In the genomic region with DNA sequence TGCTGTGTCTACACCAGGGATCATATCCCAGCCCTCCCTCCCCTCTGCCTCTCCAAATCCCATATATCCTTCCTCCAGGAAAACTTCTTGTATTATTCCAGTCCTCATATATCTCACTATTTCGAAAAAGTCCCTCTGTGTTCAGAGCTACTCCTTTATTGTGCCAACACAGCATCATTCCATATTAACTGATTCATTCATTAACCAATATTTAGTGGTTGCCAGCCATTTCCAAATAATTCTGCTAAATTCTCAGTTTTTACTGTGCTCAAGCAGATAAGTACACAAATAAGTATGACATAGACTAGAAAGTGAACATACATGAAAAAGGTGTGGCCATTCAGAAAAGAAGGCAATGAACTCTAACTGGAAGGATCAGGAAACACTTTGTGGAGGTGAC, we compare ENCODE assay signal across 27 cellular contexts.
DNase-seq lines count a peak whose midpoint lies in the region; ATAC-seq, FAIRE-seq and TF ChIP-seq lines count a peak whose summit lies in the region.
"Had no signal": no experiment of that assay in that cellular context is flagged by ENCODE, and none has a peak within 500 bp of the region (broad histone marks: within the 10 kb centered on the region; RNA-seq: fewer than 3 reads in every experiment).

No MANE protein-coding gene starts in this region.

- peak overlapping the region; percentile 60 for H2AFZ ChIP-seq in keratinocyte (ENCODE audit: control insufficient read depth, low read length)

- H3K4me3 Mint-ChIP-seq in WTC11 (no peak overlapping the region), endodermal cell (no peak overlapping the region)
- H3K4me3 Mint-ChIP-seq in activated naive CD4-positive, alpha-beta T cell treated with anti-CD3 and anti-CD28 coated beads, Interleukin-2, amount 10 ng/mL, durations not matched to agents 7 days and 5 days, result no peak overlapping the region
- H3K4me3 Mint-ChIP-seq: CD4-positive, alpha-beta memory T cell had no signal

- no peak for FAIRE-seq in keratinocyte (lab: Jason Lieb, UNC)
- FAIRE-seq: A549, GM12891, HepG2, K562 had no signal

- H3K27ac Mint-ChIP-seq in WTC11, result peak overlapping the region; percentile 11; the same call in 1 of the 2 replicates
- H3K27ac Mint-ChIP-seq in endodermal cell, result peak overlapping the region; percentile 57
- no peak overlapping the region for H3K27ac Mint-ChIP-seq in activated naive CD4-positive, alpha-beta T cell treated with anti-CD3 and anti-CD28 coated beads, Interleukin-2, amount 10 ng/mL, durations not matched to agents 7 days and 5 days
- H3K27ac Mint-ChIP-seq: CD4-positive, alpha-beta memory T cell had no signal

- H3K4me1 ChIP-seq in endodermal cell (ENCODE audit: control insufficient read depth, insufficient read depth, low read length) (no peaks in the 10 kb centered on the region), keratinocyte (ENCODE audit: control insufficient read depth, extremely low read depth, insufficient read depth, low read length) (peaks cover 18% of the 10 kb centered on the region), body of pancreas (no peaks in the 10 kb centered on the region)

- H3K27ac ChIP-seq in endodermal cell (ENCODE audit: low read depth, low read length) (no peak overlapping the region), keratinocyte (ENCODE audit: control insufficient read depth, insufficient read depth, low read length) (no peak overlapping the region), body of pancreas (no peak overlapping the region), RWPE1 (no peak overlapping the region)
- H3K27ac ChIP-seq: A549, SK-N-MC had no signal

- dilution Hi-C loops in keratinocyte (cut with MboI; ENCODE audit: extremely low pct_ligation_motif_present, low sequenced_read_pairs), result no loop called here

- CTCF ChIA-PET in WTC11 (lab: Charles Lee), result no interaction called here
- CTCF ChIA-PET in activated naive CD4-positive, alpha-beta T cell treated with anti-CD3 and anti-CD28 coated beads, Interleukin-2, amount 10 ng/mL, durations not matched to agents 7 days and 5 days (lab: Charles Lee), result no interaction called here
- CTCF ChIA-PET in RWPE1 (lab: Yijun Ruan, JAX), result interaction anchor here (0.5 kb wide), 1 partner anchor 1738 kb away, joined by 6 read pairs; no protein-coding TSS in a partner anchor

- peaks cover 5% of the 10 kb centered on the region; the same call in 1 of the 2 replicates for H3K36me3 Mint-ChIP-seq in WTC11
- H3K36me3 Mint-ChIP-seq in endodermal cell (ENCODE audit: low read depth), result peaks cover 31% of the 10 kb centered on the region
- H3K36me3 Mint-ChIP-seq in activated naive CD4-positive, alpha-beta T cell treated with anti-CD3 and anti-CD28 coated beads, Interleukin-2, amount 10 ng/mL, durations not matched to agents 7 days and 5 days, result no peaks in the 10 kb centered on the region
- H3K36me3 Mint-ChIP-seq: CD4-positive, alpha-beta memory T cell had no signal

- no peaks in the 10 kb centered on the region for H3K79me2 ChIP-seq in keratinocyte (ENCODE audit: control insufficient read depth, insufficient read depth, low read length)

- peaks cover 21% of the 10 kb centered on the region for H3K36me3 ChIP-seq in endodermal cell (ENCODE audit: control insufficient read depth, insufficient read depth, low read length)
- no peaks in the 10 kb centered on the region for H3K36me3 ChIP-seq in keratinocyte (ENCODE audit: control insufficient read depth in 2 of 2, extremely low read depth in 1 of 2, insufficient read depth in 2 of 2, low read length in 2 of 2)
- H3K36me3 ChIP-seq in body of pancreas (replicated peaks in 1 of 2; ENCODE audit: insufficient read depth in 1 of 2, low read depth in 2 of 2), result no peaks in the 10 kb centered on the region
- H3K36me3 ChIP-seq: MG63 had no signal

- WGBS in endodermal cell (ENCODE audit: insufficient coverage in 1 of 2, insufficient read length in 1 of 2), 2 experiments, result 93 to 100% methylated on average over 1 of the region's 1 CpG
- 39 to 59% methylated on average over 1 of the region's 1 CpG for WGBS in body of pancreas, 2 donors

- H3K9ac ChIP-seq in endodermal cell (ENCODE audit: extremely low read depth, low read length, poor library complexity, severe bottlenecking) (no peak overlapping the region), keratinocyte (ENCODE audit: control insufficient read depth, extremely low read depth, insufficient read depth, low read length) (no peak overlapping the region)

- intact Hi-C loops in body of pancreas (cut with DNase I), result no loop called here

- no peak overlapping the region for H3K4me2 ChIP-seq in keratinocyte (ENCODE audit: control insufficient read depth, extremely low read depth, insufficient read depth, low read depth, low read length)
- H3K4me2 ChIP-seq: A549 had no signal

- no peaks in the 10 kb centered on the region for H3K9me1 ChIP-seq in keratinocyte (ENCODE audit: control insufficient read depth, extremely low read depth, insufficient read depth, low read length)

- TF ChIP-seq CTCF in WTC11 (IDR thresholded peaks at IDR 0.05) (no peak), endodermal cell (conservative IDR thresholded peaks at IDR 0.05) (no peak), keratinocyte (optimal IDR thresholded peaks at IDR 0.05 in 1 of 3, IDR thresholded peaks at IDR 0.05 in 1 of 3, conservative IDR thresholded peaks at IDR 0.05 in 1 of 3; ENCODE audit: extremely low read depth in 1 of 3, insufficient read depth in 2 of 3, low read length in 3 of 3) (no peak), body of pancreas (IDR thresholded peaks at IDR 0.05) (no peak), RWPE1 (conservative IDR thresholded peaks at IDR 0.05; ENCODE audit: low read depth) (no peak)

- no peak for TF ChIP-seq POLR2A in body of pancreas (IDR thresholded peaks at IDR 0.05)

- peak; percentile 13 for DNase-seq in GM03348 (ENCODE audit: low spot score)
- DNase-seq in WTC11 (ENCODE audit: low spot score), result no peak
- DNase-seq in endodermal cell, result peak; percentile 44
- DNase-seq in keratinocyte (ENCODE audit: low read depth, low spot score), result no peak
- DNase-seq in activated naive CD4-positive, alpha-beta T cell treated with anti-CD3 and anti-CD28 coated beads, Interleukin-2, amount 10 ng/mL, durations not matched to agents 7 days and 5 days, result no peak
- no peak for DNase-seq in SIG-M5 treated with dmso at 0.1 percent for 504 hours (lab: John Stamatoyannopoulos, UW; ENCODE audit: unreplicated experiment)
- no peak for DNase-seq in body of pancreas
- DNase-seq in RWPE1 (ENCODE audit: low spot score), result no peak
- DNase-seq: C1 segment of cervical spinal cord; CD4-positive, alpha-beta memory T cell; COR-L47; DMS79; EL; GDM1; MG63; NCI-H1105 treated with DMSO at 0.1 percent for 48 hours; NCI-H146; NCI-H2029; NCI-H446 treated with DMSO at 0.1 percent for 48 hours; NCI-H69; SHP77 treated with DMSO at 0.1 percent for 48 hours had no signal

- POLR2A ChIA-PET in WTC11 (lab: Charles Lee), result no interaction called here
- POLR2A ChIA-PET in RWPE1 (lab: Yijun Ruan, JAX; ENCODE audit: low non-redundant PET), result interaction anchor here (0.6 kb wide), 1 partner anchor 257 kb away, joined by 4 read pairs; no protein-coding TSS in a partner anchor

- H3K4me3 ChIP-seq in endodermal cell (ENCODE audit: low read length) (no peak overlapping the region), keratinocyte (ENCODE audit: control insufficient read depth in 2 of 3, extremely low read depth in 1 of 3, insufficient read depth in 2 of 3, low read depth in 1 of 3, low read length in 3 of 3) (no peak overlapping the region), body of pancreas (no peak overlapping the region)
- H3K4me3 ChIP-seq: A549, K562, MG63, SK-N-MC had no signal

- no peaks in the 10 kb centered on the region for H3K9me3 ChIP-seq in endodermal cell (ENCODE audit: control insufficient read depth, low read length)
- H3K9me3 ChIP-seq in keratinocyte (ENCODE audit: control insufficient read depth, low read depth, low read length), result no peaks in the 10 kb centered on the region
- H3K9me3 ChIP-seq in body of pancreas, result no peaks in the 10 kb centered on the region
- H3K9me3 ChIP-seq: A549, MG63 had no signal

- H3K27me3 ChIP-seq in endodermal cell (ENCODE audit: control insufficient read depth, insufficient read depth, low read length, poor library complexity, severe bottlenecking) (no peaks in the 10 kb centered on the region), keratinocyte (ENCODE audit: control insufficient read depth, extremely low read depth, insufficient read depth, low read length) (no peaks in the 10 kb centered on the region), body of pancreas (no peaks in the 10 kb centered on the region)
- H3K27me3 ChIP-seq: MG63 had no signal

- H3K9me3 Mint-ChIP-seq in WTC11 (peaks cover 5% of the 10 kb centered on the region), endodermal cell (no peaks in the 10 kb centered on the region)
- no peaks in the 10 kb centered on the region for H3K9me3 Mint-ChIP-seq in activated naive CD4-positive, alpha-beta T cell treated with anti-CD3 and anti-CD28 coated beads, Interleukin-2, amount 10 ng/mL, durations not matched to agents 7 days and 5 days

- ATAC-seq in WTC11 (no peak), body of pancreas (no peak)
- ATAC-seq: A549, HepG2, K562, Panc1 had no signal

- peaks cover 30% of the 10 kb centered on the region for H3K4me1 Mint-ChIP-seq in WTC11
- H3K4me1 Mint-ChIP-seq in endodermal cell, result peaks cover 26% of the 10 kb centered on the region
- H3K4me1 Mint-ChIP-seq in activated naive CD4-positive, alpha-beta T cell treated with anti-CD3 and anti-CD28 coated beads, Interleukin-2, amount 10 ng/mL, durations not matched to agents 7 days and 5 days, result no peaks in the 10 kb centered on the region
- H3K4me1 Mint-ChIP-seq: CD4-positive, alpha-beta memory T cell had no signal

- no peaks in the 10 kb centered on the region for H3K27me3 Mint-ChIP-seq in WTC11 (ENCODE audit: low read depth)
- H3K27me3 Mint-ChIP-seq in endodermal cell (ENCODE audit: insufficient read depth), result no peaks in the 10 kb centered on the region
- no peaks in the 10 kb centered on the region for H3K27me3 Mint-ChIP-seq in activated naive CD4-positive, alpha-beta T cell treated with anti-CD3 and anti-CD28 coated beads, Interleukin-2, amount 10 ng/mL, durations not matched to agents 7 days and 5 days

- H4K20me1 ChIP-seq in keratinocyte (ENCODE audit: control insufficient read depth, extremely low read depth, insufficient read depth, low read length), result no peaks in the 10 kb centered on the region

Comparison
In these comparisons a context has a peak if more than half of its experiments do, and no peak if none do; other contexts are left out.
1. DNase-seq: peak in GM03348 (single experiment) and endodermal cell (single experiment); none in WTC11 (single experiment), keratinocyte (single experiment), activated naive CD4-positive, alpha-beta T cell treated with anti-CD3 and anti-CD28 coated beads, Interleukin-2, amount 10 ng/mL, durations not matched to agents 7 days and 5 days (single experiment), SIG-M5 treated with dmso at 0.1 percent for 504 hours (single experiment), body of pancreas (0 of 4) and RWPE1 (single experiment).